Comparison of ENCODE assay signal across 8 cellular contexts in the genomic region with DNA sequence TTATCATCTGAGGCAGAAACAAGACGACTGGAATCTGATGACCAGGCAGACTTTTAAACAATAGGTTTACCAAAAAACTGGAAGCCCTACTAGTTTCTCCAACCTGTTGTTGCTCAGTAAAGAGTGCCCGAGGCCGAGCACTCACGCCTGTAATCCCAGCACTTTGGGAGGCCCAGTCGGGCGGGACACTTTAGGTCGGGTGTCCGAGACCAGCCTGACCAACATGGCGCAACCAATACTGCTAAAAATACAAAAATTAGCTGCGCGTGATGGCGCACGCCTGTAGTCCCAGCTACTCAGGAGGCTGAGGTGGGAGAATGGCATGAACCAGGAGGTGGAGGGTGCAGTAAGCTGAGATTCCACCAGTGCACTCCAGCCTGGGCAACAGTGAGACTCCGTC. TPM values are rescaled to one million over a fixed set of nuclear protein-coding genes. Genes with fewer than 3 reads are reported as not detected.
DNase-seq lines count a peak whose midpoint lies in the region; ATAC-seq and TF ChIP-seq lines count a peak whose summit lies in the region.

No MANE protein-coding gene starts in this region.

- no peaks in the 10 kb centered on the region for H3K27me3 Mint-ChIP-seq in chondrocyte (ENCODE audit: low read depth)

- no peak for ATAC-seq in HG02798 (IDR thresholded peaks at IDR 0.05; ENCODE audit: poor library complexity, unreplicated experiment)

- H3K36me3 Mint-ChIP-seq in chondrocyte (ENCODE audit: low read depth) = peaks cover 3% of the 10 kb centered on the region

- CTCF ChIA-PET in AG04449 (lab: Yijun Ruan, JAX) = interaction anchor here (0.8 to 3.3 kb wide), 6 partner anchors 8 to 315 kb away, joined by 3 to 13 read pairs (median 4); a partner anchor contains a TSS

- in situ Hi-C loops in KBM-7 (cut with MboI; ENCODE audit: low pct_unique_long_range_greater_than_20kb, low sequenced_read_pairs) = no loop called here

- DNase-seq in AG04449 (ENCODE audit: low read depth, low spot score) (no peak), KBM-7 (peak; percentile 12), chondrocyte (ENCODE audit: low spot score) (no peak), myocyte (ENCODE audit: low read depth) (peak; percentile 11), GM03348 (ENCODE audit: low spot score) (no peak), NCI-H2196 treated with DMSO at 0.1 percent for 48 hours (lab: John Stamatoyannopoulos, UW; ENCODE audit: unreplicated experiment) (no peak), KG1 (lab: John Stamatoyannopoulos, UW) (no peak)

- H3K4me3 Mint-ChIP-seq in chondrocyte (ENCODE audit: unreplicated experiment) = peak overlapping the region; percentile 95

- POLR2A ChIA-PET in AG04449 (lab: Yijun Ruan, JAX) = interaction anchor here (1.6 kb wide), 1 partner anchor 98 kb away, joined by 6 read pairs; a partner anchor contains a TSS

- no peak for TF ChIP-seq CTCF in AG04449 (IDR thresholded peaks at IDR 0.05; ENCODE audit: insufficient read depth, low read length, missing control alignments)
- TF ChIP-seq CTCF in chondrocyte (IDR thresholded peaks at IDR 0.05) = no peak

- no peaks in the 10 kb centered on the region for H3K9me3 Mint-ChIP-seq in chondrocyte (ENCODE audit: low read depth)

- H3K4me1 Mint-ChIP-seq in chondrocyte (ENCODE audit: low read depth) = peaks cover 47% of the 10 kb centered on the region

- peak overlapping the region; percentile 99 for H3K27ac Mint-ChIP-seq in chondrocyte (ENCODE audit: unreplicated experiment)

- peak overlapping the region; percentile 87 for H3K4me3 ChIP-seq in AG04449 (ENCODE audit: low read depth, low read length)

RNA-seq across cellular contexts. Expression of a gene that starts 1.1 kb away (rescaled TPM):
- total RNA-seq in chondrocyte (4.7 to 6.4 TPM (median 5.0 TPM) in 3 replicates), myocyte (6.9 and 8.9 TPM in 2 replicates)
- polyA plus RNA-seq in myocyte (2012) = 3.4 TPM

RNA-seq across cellular contexts. Expression of a gene that starts 33.0 kb away (rescaled TPM):
- total RNA-seq in chondrocyte = 33.7 to 40.1 TPM (median 37.5 TPM) in 3 replicates
- 20.5 and 25.8 TPM in 2 replicates for total RNA-seq in myocyte
- 64.6 TPM for polyA plus RNA-seq in myocyte (2012)

RNA-seq across cellular contexts. Expression of a gene that starts 33.9 kb away (rescaled TPM):
- 10.9 to 27.7 TPM (median 19.6 TPM) in 3 replicates for total RNA-seq in chondrocyte
- 24.0 and 26.4 TPM in 2 replicates for total RNA-seq in myocyte
- polyA plus RNA-seq in myocyte (2012) = 13.8 TPM

Comparison
In these comparisons a context has a peak if more than half of its experiments do, and no peak if none do; other contexts are left out.
1. DNase-seq: peak in KBM-7 (single experiment) and myocyte (single experiment); none in AG04449 (single experiment), chondrocyte (single experiment), GM03348 (single experiment), NCI-H2196 treated with DMSO at 0.1 percent for 48 hours (single experiment) and KG1 (single experiment).